8 cellular contexts compared by ENCODE assay signal in the genomic region with DNA sequence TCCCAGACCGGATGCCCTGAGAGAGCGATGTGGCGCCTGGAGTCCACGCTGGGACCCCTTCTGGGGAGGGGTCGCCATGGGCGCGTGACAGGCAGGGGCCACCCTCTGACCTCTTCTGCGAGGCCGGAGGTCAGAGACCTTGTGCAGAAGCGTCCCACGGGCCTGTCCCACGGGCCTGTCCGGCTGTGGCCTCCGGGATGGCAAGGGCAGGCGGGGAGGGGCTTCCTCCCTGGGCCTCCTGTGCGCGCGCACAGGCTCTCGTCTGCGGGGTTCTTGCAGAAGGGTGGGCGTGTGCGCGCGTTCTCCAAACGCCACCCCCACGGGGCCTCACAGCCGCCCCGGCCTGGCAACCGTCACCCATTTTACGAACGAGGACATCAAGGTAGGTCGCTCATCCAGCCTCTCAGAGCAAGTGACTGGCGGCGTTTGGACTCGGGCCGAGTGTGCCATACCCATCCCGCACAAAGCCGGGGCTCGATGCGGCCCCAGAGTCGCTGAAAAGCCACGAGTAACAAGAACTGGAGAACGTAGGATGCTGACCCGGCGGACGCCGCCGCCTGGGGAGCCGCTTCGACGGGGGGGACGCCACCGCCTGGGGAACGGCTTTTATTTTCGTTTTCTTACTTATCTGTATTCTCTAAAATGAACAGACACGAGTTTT. TPM values are rescaled to one million over a fixed set of nuclear protein-coding genes. Genes with fewer than 3 reads are reported as not detected.
A peak's percentile ranks its signal among the peaks of the same experiment; 100 is the strongest.
DNase-seq lines count a peak whose midpoint lies in the region; ATAC-seq and TF ChIP-seq lines count a peak whose summit lies in the region.

No MANE protein-coding gene starts in this region.

- TF ChIP-seq CTCF in type B pancreatic cell (conservative IDR thresholded peaks at IDR 0.05) = no peak

- H3K4me1 Mint-ChIP-seq in naive B cell (peaks cover 5 to 23% (median 15%) of the 10 kb centered on the region in 3 donors), type B pancreatic cell (ENCODE audit: unreplicated experiment) (no peaks in the 10 kb centered on the region)

- H3K27ac Mint-ChIP-seq in naive B cell (no peak overlapping the region), type B pancreatic cell (no peak overlapping the region)

- H3K9ac ChIP-seq in adipocyte (ENCODE audit: low read length) = peak overlapping the region; percentile 84

- H3K36me3 Mint-ChIP-seq in naive B cell = peaks cover 0 to 8% of the 10 kb centered on the region in 2 donors
- H3K36me3 Mint-ChIP-seq in type B pancreatic cell = peaks cover 3% of the 10 kb centered on the region

- DNase-seq in adipocyte (ENCODE audit: low read depth) (peak; percentile 77), naive B cell (no peak), NCI-H2107 treated with DMSO at 0.1 percent for 48 hours (lab: John Stamatoyannopoulos, UW; ENCODE audit: unreplicated experiment) (no peak), type B pancreatic cell (ENCODE audit: extremely low spot score, unreplicated experiment) (no peak), NCI-H446 treated with DMSO at 0.1 percent for 48 hours (lab: John Stamatoyannopoulos, UW) (no peak), pons (ENCODE audit: low spot score) (no peak)

- H3K9me3 Mint-ChIP-seq in naive B cell (no peaks in the 10 kb centered on the region), type B pancreatic cell (no peaks in the 10 kb centered on the region)

- no peaks in the 10 kb centered on the region for H3K9me3 ChIP-seq in adipocyte (ENCODE audit: control insufficient read depth, low read length)

- peaks cover 9% of the 10 kb centered on the region for H3K4me1 ChIP-seq in adipocyte (ENCODE audit: control insufficient read depth, insufficient read depth, low read length)

- no peaks in the 10 kb centered on the region for H3K27me3 ChIP-seq in adipocyte (replicated peaks; ENCODE audit: control insufficient read depth, insufficient read depth, low read length)

- H3K4me3 ChIP-seq in adipocyte (ENCODE audit: low read length) = peak overlapping the region; percentile 84

- H3K36me3 ChIP-seq in adipocyte (ENCODE audit: control insufficient read depth, insufficient read depth, low read length, severe bottlenecking) = no peaks in the 10 kb centered on the region

- peaks cover 20 to 59% (median 35%) of the 10 kb centered on the region in 3 donors for H3K27me3 Mint-ChIP-seq in naive B cell
- peaks cover 47% of the 10 kb centered on the region for H3K27me3 Mint-ChIP-seq in type B pancreatic cell

- peak; percentile 31 for ATAC-seq in GM18502 (IDR thresholded peaks at IDR 0.05; ENCODE audit: poor library complexity, unreplicated experiment)
- peak; percentile 2 for ATAC-seq in HG03025 (IDR thresholded peaks at IDR 0.05; ENCODE audit: low FRiP score, unreplicated experiment)
- no peak for ATAC-seq in naive B cell (ENCODE audit: low read depth in 2 of 2)

- H3K4me3 Mint-ChIP-seq in naive B cell = peak overlapping the region; percentile 32 to 77 (median 53)
- H3K4me3 Mint-ChIP-seq in type B pancreatic cell = no peak overlapping the region

RNA-seq across cellular contexts. Expression of a gene that starts 0.9 kb away (rescaled TPM):
- polyA plus RNA-seq in naive B cell (ENCODE audit: low read depth in 6 of 6) = under 1 TPM in 1 of 6 donors, not detected in 5; 0.09 TPM
- 7.9 and 13.4 TPM in 2 replicates for total RNA-seq in type B pancreatic cell (ENCODE audit: low replicate concordance)

RNA-seq across cellular contexts. Expression of a gene that starts 51.0 kb away (rescaled TPM):
- 100 to 1,000 TPM; 200 to 248 (median 220) TPM for polyA plus RNA-seq in naive B cell (ENCODE audit: low read depth in 6 of 6)
- total RNA-seq in type B pancreatic cell (ENCODE audit: low replicate concordance) = 90.8 and 107 TPM in 2 replicates

Comparison
In these comparisons a context has a peak if more than half of its experiments do, and no peak if none do; other contexts are left out.
1. ATAC-seq: peak in GM18502 (single experiment) and HG03025 (single experiment); none in naive B cell (0 of 2).